Comparison of ENCODE assay signal across 12 cellular contexts in the genomic region with DNA sequence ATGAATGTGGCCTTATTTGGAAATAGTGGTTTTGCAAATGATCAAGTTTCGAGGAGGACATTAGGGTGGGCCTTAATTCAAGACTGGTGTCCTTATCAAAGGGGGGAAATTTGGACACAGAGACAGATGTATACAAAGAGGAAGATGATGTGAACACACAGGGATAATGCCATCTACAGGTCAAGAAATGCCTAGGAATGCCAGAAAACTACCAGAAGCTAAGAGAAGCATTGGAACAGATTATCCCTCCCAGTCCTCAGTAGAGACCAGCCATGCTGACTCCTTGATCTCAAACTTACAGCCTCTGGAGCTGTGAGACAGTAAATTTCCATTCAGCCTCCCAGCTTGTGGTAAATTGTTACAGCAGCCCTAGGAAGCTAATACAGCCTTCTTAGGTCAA.
A peak's percentile ranks its signal among the peaks of the same experiment; 100 is the strongest.
DNase-seq lines count a peak whose midpoint lies in the region; ATAC-seq and TF ChIP-seq lines count a peak whose summit lies in the region.
"Had no signal": no experiment of that assay in that cellular context is flagged by ENCODE, and none has a peak within 500 bp of the region (broad histone marks: within the 10 kb centered on the region; RNA-seq: fewer than 3 reads in every experiment).

No MANE protein-coding gene starts in this region.

- H3K4me2 ChIP-seq in OCI-LY3 (ENCODE audit: low read length), result no peak overlapping the region

- no peak overlapping the region for H2AFZ ChIP-seq in OCI-LY3 (ENCODE audit: low read depth, low read length)

- peaks cover 8% of the 10 kb centered on the region; the same call in 1 of the 2 replicates for H3K27me3 ChIP-seq in OCI-LY3 (ENCODE audit: low read depth, low read length)
- H3K27me3 ChIP-seq: stomach had no signal

- H3K79me2 ChIP-seq in OCI-LY3 (ENCODE audit: low read length), result no peaks in the 10 kb centered on the region

- no peaks in the 10 kb centered on the region for H3K36me3 ChIP-seq in OCI-LY3 (replicated peaks; ENCODE audit: low read depth, low read length)
- H3K36me3 ChIP-seq: stomach had no signal

- H4K20me1 ChIP-seq in OCI-LY3 (ENCODE audit: insufficient read depth, low read length), result no peaks in the 10 kb centered on the region

- ATAC-seq in HG03175 (IDR thresholded peaks at IDR 0.05; ENCODE audit: unreplicated experiment), result no peak

- peak; percentile 51 for TF ChIP-seq CTCF in AG09309 (IDR thresholded peaks at IDR 0.05; ENCODE audit: control insufficient read depth, insufficient read depth, low read depth, low read length, missing control alignments)
- TF ChIP-seq CTCF in GM12873 (IDR thresholded peaks at IDR 0.05; ENCODE audit: insufficient read depth, low read depth, low read length, missing control alignments), result peak; percentile 29
- TF ChIP-seq CTCF in OCI-LY3 (IDR thresholded peaks at IDR 0.05; ENCODE audit: low read depth, low read length), result peak; percentile 45
- peak; percentile 17 for TF ChIP-seq CTCF in foreskin fibroblast (IDR thresholded peaks at IDR 0.05; ENCODE audit: low read depth, low read length)

- DNase-seq in AG09309 (ENCODE audit: low read depth) (no peak), foreskin fibroblast (no peak), OCI-M2 (lab: John Stamatoyannopoulos, UW; ENCODE audit: unreplicated experiment) (no peak), NCI-H1105 (lab: John Stamatoyannopoulos, UW) (no peak)
- no peak for DNase-seq in central memory CD4-positive, alpha-beta T cell
- DNase-seq: DMS79 treated with DMSO at 0.1 percent for 48 hours, kidney, NCI-H526, stomach had no signal

- no peak overlapping the region for H3K27ac ChIP-seq in OCI-LY3 (ENCODE audit: low read length)
- H3K27ac ChIP-seq: stomach had no signal

- H3K9ac ChIP-seq in OCI-LY3 (ENCODE audit: low read length), result no peak overlapping the region

- H3K4me3 ChIP-seq in AG09309 (ENCODE audit: control insufficient read depth, low read depth, low read length) (no peak overlapping the region), OCI-LY3 (ENCODE audit: low read length) (no peak overlapping the region), foreskin fibroblast (ENCODE audit: low read depth in 1 of 2, low read length in 2 of 2) (no peak overlapping the region)
- H3K4me3 ChIP-seq: stomach had no signal

- no peaks in the 10 kb centered on the region for H3K9me3 ChIP-seq in OCI-LY3 (ENCODE audit: insufficient read depth, low read length)
- H3K9me3 ChIP-seq: stomach had no signal

- H3K4me1 ChIP-seq in OCI-LY3 (ENCODE audit: low read length), result 0 out of 2 replicates have a peak, but pooled peaks cover 5% of the 10 kb centered on the region
